32 cellular contexts compared by ENCODE assay signal in the genomic region with DNA sequence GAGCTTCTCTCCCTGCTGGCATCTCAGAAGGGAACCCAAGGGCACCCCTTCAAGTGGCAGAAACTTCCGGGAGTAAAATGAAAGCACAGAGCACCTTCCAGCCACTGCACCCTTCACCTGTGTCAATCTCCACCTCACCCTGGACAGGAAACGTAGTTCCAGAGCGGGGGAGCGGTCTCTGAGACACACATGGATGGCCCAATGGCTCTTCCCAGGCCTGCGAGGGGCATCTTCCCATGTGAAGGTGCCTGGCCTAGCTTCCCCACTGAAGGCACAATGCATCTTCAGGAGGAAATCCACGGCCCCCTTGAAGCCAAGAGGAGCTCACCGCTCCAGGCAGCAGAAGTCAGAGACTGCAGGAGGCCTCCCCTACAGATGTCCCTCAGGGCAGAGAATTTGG.
"Had no signal": no experiment of that assay in that cellular context is flagged by ENCODE, and none has a peak within 500 bp of the region (broad histone marks: within the 10 kb centered on the region; RNA-seq: fewer than 3 reads in every experiment).

No MANE protein-coding gene starts in this region.

- H3K4me1 ChIP-seq: ascending aorta, breast epithelium had no signal

- H3K36me3 Mint-ChIP-seq: activated naive CD4-positive, alpha-beta T cell treated with anti-CD3 and anti-CD28 coated beads, Interleukin-2, amount 50 U/mL, for 72 hours; brain had no signal

- ATAC-seq: activated CD4-positive, CD25-positive, alpha-beta regulatory T cell treated with anti-CD3 and anti-CD28 coated beads, Interleukin-2, amount 50 U/mL, for 24 hours; activated CD8-positive, alpha-beta T cell treated with anti-CD3 and anti-CD28 coated beads for 36 hours; activated naive CD4-positive, alpha-beta T cell treated with anti-CD3 and anti-CD28 coated beads, Interleukin-2, amount 50 U/mL, for 72 hours; activated T-cell treated with anti-CD3 and anti-CD28 coated beads, Interleukin-2, amount 50 U/mL, for 4 hours; activated T-helper 17 cell treated with anti-CD3 and anti-CD28 coated beads, Interleukin-2, amount 50 U/mL, for 72 hours; esophagus mucosa; T-helper 17 cell had no signal

- DNase-seq: activated B cell treated with CpG ODN at 0.5 μM for 24 hours; activated CD4-positive, alpha-beta T cell treated with anti-CD3 and anti-CD28 coated beads for 48 hours; activated CD4-positive, alpha-beta T cell treated with anti-CD3 and anti-CD28 coated beads, Interleukin-2, amount 50 U/mL, for 1 hour; activated CD4-positive, alpha-beta T cell treated with anti-CD3 and anti-CD28 coated beads, Interleukin-2, amount 50 U/mL, for 48 hours; activated CD8-positive, alpha-beta memory T cell treated with anti-CD3 and anti-CD28 coated beads for 24 hours; activated CD8-positive, alpha-beta T cell treated with anti-CD3 and anti-CD28 coated beads for 36 hours; activated effector memory CD4-positive, alpha-beta T cell treated with Interleukin-2 at 50 U/mL for 16 hours; activated gamma-delta T cell treated with Interleukin-2 at 50 U/mL for 16 hours; activated naive CD4-positive, alpha-beta T cell treated with Interleukin-2 at 50 U/mL for 16 hours; activated naive CD8-positive, alpha-beta T cell treated with anti-CD3 and anti-CD28 coated beads, Interleukin-2, amount 10 ng/mL, durations not matched to agents 7 days and 5 days; activated T-cell treated with anti-CD3 and anti-CD28 coated beads, Interleukin-2, amount 50 U/mL, for 4 hours; effector memory CD4-positive, alpha-beta T cell; endodermal cell; foreskin fibroblast; T-helper 1 cell; T-helper 17 cell; T1000; WERI-Rb-1 had no signal

- H3K27ac Mint-ChIP-seq: activated B cell treated with CpG ODN at 0.5 μM for 24 hours; activated CD8-positive, alpha-beta T cell treated with anti-CD3 and anti-CD28 coated beads for 36 hours; activated naive CD4-positive, alpha-beta T cell treated with anti-CD3 and anti-CD28 coated beads, Interleukin-2, amount 50 U/mL, for 72 hours; activated naive CD8-positive, alpha-beta T cell treated with anti-CD3 and anti-CD28 coated beads, Interleukin-2, amount 10 ng/mL, durations not matched to agents 7 days and 5 days; activated T-helper 17 cell treated with anti-CD3 and anti-CD28 coated beads, Interleukin-2, amount 50 U/mL, for 72 hours; brain; dendritic cell treated with granulocyte-macrophage colony-stimulating factor and Interleukin-4, amounts not matched to agents 40 ng/mL and 50 ng/mL, for 4 days; endodermal cell; T-helper 17 cell; T-helper 2 cell treated with Interferon-gamma antibody and Interleukin-4, amounts not matched to agents 5 μg/mL and 100 μg/mL, for 36 hours had no signal

- H3K4me1 Mint-ChIP-seq: activated B cell treated with CpG ODN at 0.5 μM for 24 hours; activated naive CD8-positive, alpha-beta T cell treated with anti-CD3 and anti-CD28 coated beads, Interleukin-2, amount 10 ng/mL, durations not matched to agents 7 days and 5 days; activated T-helper 17 cell treated with anti-CD3 and anti-CD28 coated beads, Interleukin-2, amount 50 U/mL, for 72 hours; brain; central memory CD8-positive, alpha-beta T cell; endodermal cell had no signal

- H3K36me3 ChIP-seq: ascending aorta, breast epithelium, cardiac muscle cell, WERI-Rb-1 had no signal

- FAIRE-seq: frontal cortex had no signal

- H3K4me3 ChIP-seq: ascending aorta, breast epithelium, cardiac muscle cell, coronary artery, dorsolateral prefrontal cortex had no signal

- H3K4me3 Mint-ChIP-seq: activated B cell treated with CpG ODN at 0.5 μM for 24 hours; activated CD8-positive, alpha-beta T cell treated with anti-CD3 and anti-CD28 coated beads for 36 hours; activated naive CD8-positive, alpha-beta T cell treated with anti-CD3 and anti-CD28 coated beads, Interleukin-2, amount 10 ng/mL, durations not matched to agents 7 days and 5 days; activated T-cell treated with anti-CD3 and anti-CD28 coated beads, Interleukin-2, amount 50 U/mL, for 4 hours; activated T-helper 17 cell treated with anti-CD3 and anti-CD28 coated beads, Interleukin-2, amount 50 U/mL, for 72 hours; brain; central memory CD8-positive, alpha-beta T cell; dendritic cell treated with granulocyte-macrophage colony-stimulating factor and Interleukin-4, amounts not matched to agents 40 ng/mL and 50 ng/mL, for 4 days; endodermal cell; T-helper 17 cell; T-helper 2 cell treated with Interferon-gamma antibody and Interleukin-4, amounts not matched to agents 5 μg/mL and 100 μg/mL, for 36 hours had no signal

- H3K27me3 ChIP-seq: ascending aorta, cardiac muscle cell, dorsolateral prefrontal cortex had no signal

- H3K27me3 Mint-ChIP-seq: activated B cell treated with CpG ODN at 0.5 μM for 24 hours; activated CD8-positive, alpha-beta T cell treated with anti-CD3 and anti-CD28 coated beads for 36 hours; activated naive CD8-positive, alpha-beta T cell treated with anti-CD3 and anti-CD28 coated beads, Interleukin-2, amount 10 ng/mL, durations not matched to agents 7 days and 5 days; activated T-helper 17 cell treated with anti-CD3 and anti-CD28 coated beads, Interleukin-2, amount 50 U/mL, for 72 hours; central memory CD8-positive, alpha-beta T cell; dendritic cell treated with granulocyte-macrophage colony-stimulating factor and Interleukin-4, amounts not matched to agents 40 ng/mL and 50 ng/mL, for 4 days; T-helper 17 cell had no signal

- H3K9me3 Mint-ChIP-seq: activated B cell treated with CpG ODN at 0.5 μM for 24 hours; activated CD8-positive, alpha-beta T cell treated with anti-CD3 and anti-CD28 coated beads for 36 hours; activated naive CD4-positive, alpha-beta T cell treated with anti-CD3 and anti-CD28 coated beads, Interleukin-2, amount 50 U/mL, for 72 hours; activated naive CD8-positive, alpha-beta T cell treated with anti-CD3 and anti-CD28 coated beads, Interleukin-2, amount 10 ng/mL, durations not matched to agents 7 days and 5 days; activated T-cell treated with anti-CD3 and anti-CD28 coated beads, Interleukin-2, amount 50 U/mL, for 4 hours; activated T-helper 17 cell treated with anti-CD3 and anti-CD28 coated beads, Interleukin-2, amount 50 U/mL, for 72 hours; central memory CD8-positive, alpha-beta T cell; dendritic cell treated with granulocyte-macrophage colony-stimulating factor and Interleukin-4, amounts not matched to agents 40 ng/mL and 50 ng/mL, for 4 days; T-helper 2 cell treated with Interferon-gamma antibody and Interleukin-4, amounts not matched to agents 5 μg/mL and 100 μg/mL, for 36 hours had no signal

- H3K9me3 ChIP-seq: ascending aorta had no signal

- H3K27ac ChIP-seq: ascending aorta, breast epithelium, cardiac muscle cell, coronary artery, dorsolateral prefrontal cortex, WERI-Rb-1 had no signal
